26 cellular contexts compared by ENCODE assay signal in genomic region chr1:116882866-116883265, GRCh38.
"Had no signal": no experiment of that assay in that cellular context is flagged by ENCODE, and none has a peak within 500 bp of the region (broad histone marks: within the 10 kb centered on the region; RNA-seq: fewer than 3 reads in every experiment).

No MANE protein-coding gene starts in this region.

- DNase-seq: activated CD4-positive, alpha-beta memory T cell treated with anti-CD3 and anti-CD28 coated beads for 36 hours; activated CD4-positive, alpha-beta T cell treated with anti-CD3 and anti-CD28 coated beads for 48 hours; activated CD8-positive, alpha-beta memory T cell treated with anti-CD3 and anti-CD28 coated beads, Interleukin-2, amount 50 U/mL, for 4 hours; activated effector memory CD4-positive, alpha-beta T cell treated with anti-CD3 and anti-CD28 coated beads, Interleukin-2, amount 50 U/mL, for 16 hours; activated naive CD4-positive, alpha-beta T cell treated with anti-CD3 and anti-CD28 coated beads for 36 hours; activated naive CD8-positive, alpha-beta T cell treated with anti-CD3 and anti-CD28 coated beads for 36 hours; activated T-cell treated with anti-CD3 and anti-CD28 coated beads, Interleukin-2, amount 50 U/mL, for 1 hour; cerebellar nuclear complex; effector memory CD4-positive, alpha-beta T cell; naive B cell; spleen; stimulated activated naive CD4-positive, alpha-beta T cell; T-helper 17 cell; T1000; WERI-Rb-1 had no signal

- H3K27me3 ChIP-seq: adrenal gland, cardiac muscle cell, colonic mucosa, ovary, tibial nerve had no signal

- H3K4me3 Mint-ChIP-seq: activated CD4-positive, alpha-beta memory T cell treated with anti-CD3 and anti-CD28 coated beads for 36 hours; activated naive CD4-positive, alpha-beta T cell treated with anti-CD3 and anti-CD28 coated beads for 36 hours; activated naive CD8-positive, alpha-beta T cell treated with anti-CD3 and anti-CD28 coated beads for 36 hours; activated T-helper 1 cell treated with anti-CD3 and anti-CD28 coated beads, Interleukin-12 subunit alpha, Interleukin-12 subunit beta, Interleukin-2, Interleukin-4 antibody, amounts not matched to agents 30 ng/mL and 10 ng/mL and 1 ng/mL, durations not matched to agents 14 hours and 24 hours and 36 hours; brain; naive B cell; T-helper 17 cell had no signal

- H3K27ac ChIP-seq: cardiac muscle cell, colonic mucosa, ovary, psoas muscle, spleen, WERI-Rb-1 had no signal

- H3K27ac Mint-ChIP-seq: activated CD4-positive, alpha-beta memory T cell treated with anti-CD3 and anti-CD28 coated beads for 36 hours; activated naive CD4-positive, alpha-beta T cell treated with anti-CD3 and anti-CD28 coated beads for 36 hours; activated naive CD8-positive, alpha-beta T cell treated with anti-CD3 and anti-CD28 coated beads for 36 hours; activated T-helper 1 cell treated with anti-CD3 and anti-CD28 coated beads, Interleukin-12 subunit alpha, Interleukin-12 subunit beta, Interleukin-2, Interleukin-4 antibody, amounts not matched to agents 30 ng/mL and 10 ng/mL and 1 ng/mL, durations not matched to agents 14 hours and 24 hours and 36 hours; T-helper 17 cell had no signal

- H3K36me3 Mint-ChIP-seq: activated CD4-positive, alpha-beta memory T cell treated with anti-CD3 and anti-CD28 coated beads for 36 hours; activated naive CD8-positive, alpha-beta T cell treated with anti-CD3 and anti-CD28 coated beads for 36 hours; brain; naive B cell had no signal

- ATAC-seq: activated CD4-positive, CD25-positive, alpha-beta regulatory T cell treated with anti-CD3 and anti-CD28 coated beads, Interleukin-2, amount 50 U/mL, for 24 hours; T-helper 17 cell had no signal

- H3K4me1 ChIP-seq: colonic mucosa had no signal

- FAIRE-seq: frontal cortex, keratinocyte had no signal

- H3K36me3 ChIP-seq: adrenal gland, cardiac muscle cell, colonic mucosa, ovary, spleen, tibial nerve, WERI-Rb-1 had no signal

- H3K27me3 Mint-ChIP-seq: activated CD4-positive, alpha-beta memory T cell treated with anti-CD3 and anti-CD28 coated beads for 36 hours; activated naive CD8-positive, alpha-beta T cell treated with anti-CD3 and anti-CD28 coated beads for 36 hours; brain; naive B cell; T-helper 17 cell had no signal

- H3K4me1 Mint-ChIP-seq: naive B cell had no signal

- H3K4me3 ChIP-seq: adrenal gland, cardiac muscle cell, colonic mucosa, ovary, psoas muscle, spleen, tibial nerve had no signal

- H3K9me3 Mint-ChIP-seq: activated CD4-positive, alpha-beta memory T cell treated with anti-CD3 and anti-CD28 coated beads for 36 hours; activated naive CD4-positive, alpha-beta T cell treated with anti-CD3 and anti-CD28 coated beads for 36 hours; activated naive CD8-positive, alpha-beta T cell treated with anti-CD3 and anti-CD28 coated beads for 36 hours; activated T-helper 1 cell treated with anti-CD3 and anti-CD28 coated beads, Interleukin-12 subunit alpha, Interleukin-12 subunit beta, Interleukin-2, Interleukin-4 antibody, amounts not matched to agents 30 ng/mL and 10 ng/mL and 1 ng/mL, durations not matched to agents 14 hours and 24 hours and 36 hours; naive B cell had no signal

- H3K9me3 ChIP-seq: adrenal gland, colonic mucosa, ovary, psoas muscle, spleen, tibial nerve had no signal
